ENCODE assay signal across 17 cellular contexts in genomic region chr13:91572439-91572838, GRCh38.
"Had no signal": no experiment of that assay in that cellular context is flagged by ENCODE, and none has a peak within 500 bp of the region (broad histone marks: within the 10 kb centered on the region; RNA-seq: fewer than 3 reads in every experiment).

No MANE protein-coding gene starts in this region.

- H3K36me3 ChIP-seq: heart left ventricle, ovary had no signal

- DNase-seq: effector CD4-positive, alpha-beta T cell; endodermal cell; erythroblast; heart left ventricle; islet precursor cell; mucosa of descending colon; naive thymus-derived CD8-positive, alpha-beta T cell; ovary; right cardiac atrium; small intestine; stimulated activated CD4-positive, alpha-beta T cell treated with anti-CD3 and anti-CD28 coated beads, Interleukin-12 subunit alpha, Interleukin-12 subunit beta, amount 100 ng/mL, for 4 hours; stimulated activated naive CD4-positive, alpha-beta T cell treated with Interleukin-2 at 50 U/mL for 16 hours; trophoblast cell had no signal

- H3K27me3 ChIP-seq: heart left ventricle, ovary had no signal

- H3K4me3 Mint-ChIP-seq: endodermal cell; naive thymus-derived CD8-positive, alpha-beta T cell; neural crest cell had no signal

- H3K36me3 Mint-ChIP-seq: naive thymus-derived CD8-positive, alpha-beta T cell had no signal

- H3K4me1 ChIP-seq: heart left ventricle had no signal

- H3K4me1 Mint-ChIP-seq: endodermal cell; naive thymus-derived CD8-positive, alpha-beta T cell; neural crest cell had no signal

- H3K27me3 Mint-ChIP-seq: naive thymus-derived CD8-positive, alpha-beta T cell; progenitor cell of endocrine pancreas had no signal

- H3K27ac Mint-ChIP-seq: endodermal cell; naive thymus-derived CD8-positive, alpha-beta T cell; progenitor cell of endocrine pancreas had no signal

- ATAC-seq: heart left ventricle; left lobe of liver; mucosa of descending colon; naive thymus-derived CD8-positive, alpha-beta T cell; right cardiac atrium had no signal

- H3K4me3 ChIP-seq: coronary artery, heart left ventricle, mucosa of descending colon, ovary had no signal

- H3K27ac ChIP-seq: coronary artery, heart left ventricle, ovary had no signal

- H3K9me3 ChIP-seq: mucosa of descending colon, ovary had no signal

- H3K9me3 Mint-ChIP-seq: neural crest cell had no signal
